In genomic region chr12:8947737-8948136, GRCh38 we compare ENCODE assay signal across 10 cellular contexts. TPM values are rescaled to one million over a fixed set of nuclear protein-coding genes. Genes with fewer than 3 reads are reported as not detected.
DNase-seq lines count a peak whose midpoint lies in the region; ATAC-seq and TF ChIP-seq lines count a peak whose summit lies in the region.
"Had no signal": no experiment of that assay in that cellular context is flagged by ENCODE, and none has a peak within 500 bp of the region (broad histone marks: within the 10 kb centered on the region; RNA-seq: fewer than 3 reads in every experiment).

No MANE protein-coding gene starts in this region.

- peak overlapping the region; percentile 65 for H3K4me3 Mint-ChIP-seq in activated B cell treated with CpG ODN at 0.5 μM for 24 hours

- TF ChIP-seq EP300 in tibial nerve (IDR thresholded peaks at IDR 0.05), result no peak

- intact Hi-C loops in activated B cell treated with CpG ODN at 0.5 μM for 24 hours (cut with micrococcal nuclease) (loop anchor here (2.0 kb wide), 1 partner anchor 57 kb away; no protein-coding TSS in a partner anchor), lower lobe of right lung (cut with DNase I) (no loop called here)

- H3K9me3 Mint-ChIP-seq in activated B cell treated with CpG ODN at 0.5 μM for 24 hours, result no peaks in the 10 kb centered on the region

- POLR2A ChIA-PET in activated B cell treated with CpG ODN at 0.5 μM for 24 hours (lab: Charles Lee), result interaction anchor here (0.7 kb wide), 2 partner anchors 20 to 118 kb away, joined by 3 to 4 read pairs; no protein-coding TSS in a partner anchor

- no peaks in the 10 kb centered on the region for H3K27me3 Mint-ChIP-seq in activated B cell treated with CpG ODN at 0.5 μM for 24 hours

- peaks cover 54% of the 10 kb centered on the region for H3K36me3 Mint-ChIP-seq in activated B cell treated with CpG ODN at 0.5 μM for 24 hours (ENCODE audit: low read depth)

- peak overlapping the region; percentile 74 for H3K27ac Mint-ChIP-seq in activated B cell treated with CpG ODN at 0.5 μM for 24 hours

- H3K4me1 Mint-ChIP-seq in activated B cell treated with CpG ODN at 0.5 μM for 24 hours, result peaks cover 50% of the 10 kb centered on the region

- peak; percentile 73 for DNase-seq in CD1c-positive myeloid dendritic cell (ENCODE audit: extremely low spot score)
- no peak for DNase-seq in HFF-Myc (ENCODE audit: extremely low read depth, low read depth)
- DNase-seq in activated B cell treated with CpG ODN at 0.5 μM for 24 hours, result no peak
- DNase-seq in lower lobe of right lung, result no peak
- DNase-seq in tibial nerve (ENCODE audit: low spot score in 2 of 2), result no peak
- no peak for DNase-seq in GM19238 (ENCODE audit: insufficient read length, low spot score)
- no peak for DNase-seq in COLO668 (lab: John Stamatoyannopoulos, UW; ENCODE audit: unreplicated experiment)
- DNase-seq: EL; stimulated activated CD4-positive, alpha-beta T cell treated with anti-CD3 and anti-CD28 coated beads, Interleukin-1b, Interleukin-23, amount 100 ng/mL, for 48 hours had no signal

- TF ChIP-seq POLR2A in tibial nerve (IDR thresholded peaks at IDR 0.05), result no peak

- peaks cover 26% of the 10 kb centered on the region for H3K4me1 ChIP-seq in lower lobe of right lung
- H3K4me1 ChIP-seq in tibial nerve, result peaks cover 0 to 43% (median 11%) of the 10 kb centered on the region in 4 donors

- no peaks in the 10 kb centered on the region for H3K9me3 ChIP-seq in lower lobe of right lung
- H3K9me3 ChIP-seq in tibial nerve, result no peaks in the 10 kb centered on the region

- H3K4me3 ChIP-seq in HFF-Myc (replicated peaks; ENCODE audit: low read depth, low read length) (peak overlapping the region; percentile 88), lower lobe of right lung (peak overlapping the region; percentile 71), tibial nerve (no peak overlapping the region)

- H3K36me3 ChIP-seq in lower lobe of right lung, result peaks cover 36% of the 10 kb centered on the region
- peaks cover 0 to 36% (median 21%) of the 10 kb centered on the region in 3 donors for H3K36me3 ChIP-seq in tibial nerve

- no peak overlapping the region for H3K27ac ChIP-seq in lower lobe of right lung
- no peak overlapping the region for H3K27ac ChIP-seq in tibial nerve

- no peak for ATAC-seq in activated B cell treated with CpG ODN at 0.5 μM for 24 hours (ENCODE audit: low read depth)
- ATAC-seq in lower lobe of right lung, result no peak
- ATAC-seq in HG03045 (IDR thresholded peaks at IDR 0.05; ENCODE audit: unreplicated experiment), result no peak

- CTCF ChIA-PET in activated B cell treated with CpG ODN at 0.5 μM for 24 hours (lab: Charles Lee), result interaction anchor here (0.8 to 1.0 kb wide), 2 partner anchors 35 to 94 kb away, joined by 3 read pairs; no protein-coding TSS in a partner anchor

- TF ChIP-seq CTCF in HFF-Myc (IDR thresholded peaks at IDR 0.05; ENCODE audit: low read depth, low read length, missing control alignments) (no peak), activated B cell treated with CpG ODN at 0.5 μM for 24 hours (IDR thresholded peaks at IDR 0.05) (no peak), lower lobe of right lung (IDR thresholded peaks at IDR 0.05) (no peak), tibial nerve (IDR thresholded peaks at IDR 0.05) (no peak)

- H3K27me3 ChIP-seq in lower lobe of right lung (ENCODE audit: low read depth), result no peaks in the 10 kb centered on the region
- no peaks in the 10 kb centered on the region for H3K27me3 ChIP-seq in tibial nerve

RNA-seq across cellular contexts. Expression of gene M6PR, which starts 1.7 kb away (rescaled TPM):
- total RNA-seq in activated B cell treated with CpG ODN at 0.5 μM for 24 hours (202 and 229 TPM in 2 replicates), lower lobe of right lung (226 TPM), tibial nerve (100 to 1,000 TPM in 1 of 4 donors, 10 to 100 TPM in 3; 63.2 to 109 (median 96.0) TPM)

RNA-seq across cellular contexts. Expression of gene PHC1, which starts 33.4 kb away (rescaled TPM):
- total RNA-seq in activated B cell treated with CpG ODN at 0.5 μM for 24 hours (45.8 and 46.0 TPM in 2 replicates), lower lobe of right lung (38.8 TPM), tibial nerve (10 to 100 TPM; 28.8 to 87.0 (median 37.6) TPM)

RNA-seq across cellular contexts. Expression of gene KLRG1, which starts 41.6 kb away (rescaled TPM):
- total RNA-seq in activated B cell treated with CpG ODN at 0.5 μM for 24 hours, result 1.9 and 3.1 TPM in 2 replicates
- total RNA-seq in lower lobe of right lung, result 4.8 TPM
- 1 to 10 TPM in 3 of 4 donors, not detected in 1; 2.7 to 7.9 (median 2.9) TPM for total RNA-seq in tibial nerve

Comparison
In these comparisons a context has a peak if more than half of its experiments do, and no peak if none do; other contexts are left out.
1. H3K4me3 ChIP-seq: peak in HFF-Myc (single experiment) and lower lobe of right lung (single experiment); none in tibial nerve (0 of 4).